In the genomic region with DNA sequence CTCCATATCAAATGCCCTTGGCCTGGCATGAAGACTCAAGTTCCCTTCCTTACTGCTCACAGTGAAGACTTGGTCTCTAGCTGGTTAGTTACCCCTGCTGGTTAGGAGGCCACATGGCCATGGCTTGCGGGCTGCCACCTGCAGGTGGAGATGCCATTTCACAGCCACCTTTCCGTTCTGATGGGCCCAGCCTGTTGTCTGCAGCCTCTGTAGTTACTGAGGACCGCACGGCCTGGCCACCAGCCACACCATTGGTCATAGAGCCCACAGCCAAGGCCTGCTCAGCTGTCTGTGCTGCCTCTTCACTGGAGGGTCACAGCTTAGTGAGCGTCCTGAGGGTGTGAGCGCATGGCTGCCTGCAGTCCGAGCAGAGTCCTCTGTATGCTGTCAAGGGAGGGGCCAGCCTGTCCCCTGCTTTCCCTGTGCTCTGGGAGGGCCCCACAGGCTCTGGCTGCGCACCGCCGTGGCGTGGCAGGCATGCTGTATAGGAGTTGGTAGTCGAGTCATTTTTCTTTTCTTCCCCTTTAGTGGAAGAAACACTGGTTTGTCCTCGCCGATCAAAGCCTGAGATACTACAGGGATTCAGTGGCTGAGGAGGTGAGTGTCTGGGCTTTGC, we compare ENCODE assay signal across 8 cellular contexts. TPM values are rescaled to one million over a fixed set of nuclear protein-coding genes. Genes with fewer than 3 reads are reported as not detected.
DNase-seq lines count a peak whose midpoint lies in the region; ATAC-seq and TF ChIP-seq lines count a peak whose summit lies in the region.

No MANE protein-coding gene starts in this region.

- DNase-seq in ELR (ENCODE audit: low read depth), result peak; percentile 29
- peak; percentile 14 for DNase-seq in MM.1S
- no peak for DNase-seq in activated naive CD8-positive, alpha-beta T cell treated with anti-CD3 and anti-CD28 coated beads, Interleukin-2, amount 50 U/mL, for 24 hours
- peak; percentile 13 for DNase-seq in naive B cell
- no peak for DNase-seq in NCI-H226
- DNase-seq in GDM1 (lab: John Stamatoyannopoulos, UW), result no peak

- H4K20me1 ChIP-seq in MM.1S (ENCODE audit: insufficient read depth, low read length), result no peaks in the 10 kb centered on the region

- H3K36me3 ChIP-seq in MM.1S (replicated peaks; ENCODE audit: insufficient read depth, low read length), result no peaks in the 10 kb centered on the region

- no peaks in the 10 kb centered on the region for H3K79me2 ChIP-seq in MM.1S (ENCODE audit: low read length)

- no peak overlapping the region for H3K27ac ChIP-seq in MM.1S (ENCODE audit: low read length)

- peak; percentile 41 for ATAC-seq in activated naive CD8-positive, alpha-beta T cell treated with anti-CD3 and anti-CD28 coated beads, Interleukin-2, amount 50 U/mL, for 24 hours
- ATAC-seq in naive B cell (ENCODE audit: low read depth in 2 of 2) (peak in 1 of 2 donors; percentile 60), HG02870 (IDR thresholded peaks at IDR 0.05; ENCODE audit: unreplicated experiment) (no peak), GM19035 (IDR thresholded peaks at IDR 0.05; ENCODE audit: unreplicated experiment) (no peak)

- peaks cover 20% of the 10 kb centered on the region for H3K36me3 Mint-ChIP-seq in activated naive CD8-positive, alpha-beta T cell treated with anti-CD3 and anti-CD28 coated beads, Interleukin-2, amount 50 U/mL, for 24 hours (ENCODE audit: low read depth)
- H3K36me3 Mint-ChIP-seq in naive B cell, result peaks cover 13 to 21% of the 10 kb centered on the region in 2 donors

- H3K4me1 ChIP-seq in MM.1S (ENCODE audit: low read length), result no peaks in the 10 kb centered on the region

- peaks cover 19% of the 10 kb centered on the region for H3K4me1 Mint-ChIP-seq in activated naive CD8-positive, alpha-beta T cell treated with anti-CD3 and anti-CD28 coated beads, Interleukin-2, amount 50 U/mL, for 24 hours
- H3K4me1 Mint-ChIP-seq in naive B cell, result peaks cover 0 to 14% (median 3%) of the 10 kb centered on the region in 3 donors

- no peak overlapping the region for H3K27ac Mint-ChIP-seq in activated naive CD8-positive, alpha-beta T cell treated with anti-CD3 and anti-CD28 coated beads, Interleukin-2, amount 50 U/mL, for 24 hours
- peak overlapping the region in 2 of 6 donors; percentile 13 to 73 for H3K27ac Mint-ChIP-seq in naive B cell

- no peak overlapping the region for H3K9ac ChIP-seq in MM.1S (ENCODE audit: low read length)

- H3F3A ChIP-seq in MM.1S (ENCODE audit: insufficient read depth, low read length), result no peaks in the 10 kb centered on the region

- no peaks in the 10 kb centered on the region for H3K27me3 Mint-ChIP-seq in activated naive CD8-positive, alpha-beta T cell treated with anti-CD3 and anti-CD28 coated beads, Interleukin-2, amount 50 U/mL, for 24 hours
- H3K27me3 Mint-ChIP-seq in naive B cell, result no peaks in the 10 kb centered on the region

- no peak overlapping the region for H3K4me2 ChIP-seq in MM.1S (ENCODE audit: low read depth, low read length)

- H3K9me3 Mint-ChIP-seq in activated naive CD8-positive, alpha-beta T cell treated with anti-CD3 and anti-CD28 coated beads, Interleukin-2, amount 50 U/mL, for 24 hours, result no peaks in the 10 kb centered on the region
- no peaks in the 10 kb centered on the region for H3K9me3 Mint-ChIP-seq in naive B cell

- no peak overlapping the region for H3K4me3 ChIP-seq in MM.1S (ENCODE audit: low read length)

- H3K4me3 Mint-ChIP-seq in activated naive CD8-positive, alpha-beta T cell treated with anti-CD3 and anti-CD28 coated beads, Interleukin-2, amount 50 U/mL, for 24 hours, result no peak overlapping the region
- peak overlapping the region in 1 of 8 donors; percentile 15 for H3K4me3 Mint-ChIP-seq in naive B cell

- no peaks in the 10 kb centered on the region for H3K27me3 ChIP-seq in MM.1S (replicated peaks; ENCODE audit: insufficient read depth, low read length)

- H3K9me3 ChIP-seq in MM.1S (replicated peaks; ENCODE audit: insufficient read depth, low read length), result no peaks in the 10 kb centered on the region

- H3K9me2 ChIP-seq in MM.1S (replicated peaks; ENCODE audit: insufficient read depth, low read length), result no peaks in the 10 kb centered on the region

- peak; percentile 29 for TF ChIP-seq CTCF in MM.1S (IDR thresholded peaks at IDR 0.05; ENCODE audit: low read length)

- no peak overlapping the region for H2AFZ ChIP-seq in MM.1S (ENCODE audit: low read length)

RNA-seq across cellular contexts. Expression of a gene that starts 59.2 kb away (rescaled TPM):
- polyA plus RNA-seq in naive B cell (ENCODE audit: low read depth in 6 of 6), result 10 to 100 TPM in 1 of 6 donors, 1 to 10 TPM in 4, not detected in 1; 1.9 to 22.0 (median 4.1) TPM

Comparison
In these comparisons a context has a peak if more than half of its experiments do, and no peak if none do; other contexts are left out.
1. DNase-seq: peak in ELR (single experiment), MM.1S (single experiment) and naive B cell (single experiment); none in activated naive CD8-positive, alpha-beta T cell treated with anti-CD3 and anti-CD28 coated beads, Interleukin-2, amount 50 U/mL, for 24 hours (single experiment), NCI-H226 (single experiment) and GDM1 (single experiment).